Comparison of ENCODE assay signal across 1 cellular context in the genomic region with DNA sequence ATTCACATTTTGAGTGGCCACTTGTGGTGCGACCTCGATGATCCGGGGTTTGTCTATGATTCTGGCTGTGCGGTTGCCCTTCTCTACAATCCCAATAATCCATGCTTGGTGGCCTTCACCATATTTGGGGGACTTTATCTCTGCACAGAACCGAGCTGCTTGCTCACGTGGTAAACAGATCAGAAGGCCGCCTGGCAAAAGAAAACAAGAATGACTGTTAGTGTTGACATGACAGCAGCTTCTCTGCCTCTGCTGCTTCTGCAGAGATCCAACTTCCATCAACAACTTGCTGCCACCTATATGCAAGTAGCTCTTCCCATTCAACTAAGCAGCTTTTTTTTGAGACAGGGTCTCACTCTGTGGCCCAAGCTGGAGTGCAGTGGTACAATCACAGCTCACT.
TF ChIP-seq lines count a peak whose summit lies in the region.

No MANE protein-coding gene starts in this region.

TF ChIP-seq in GM23338, 12 proteins besides CTCF, POLR2A, EP300 and RAD21 (continued from another document):
- no peak for TF ChIP-seq POLR2AphosphoS5 (IDR thresholded peaks at IDR 0.05; ENCODE audit: low read depth)
- no peak for TF ChIP-seq NANOG (IDR thresholded peaks at IDR 0.05; ENCODE audit: borderline replicate concordance)
